In genomic region chr14:74109369-74109768, GRCh38 we compare ENCODE assay signal across 15 cellular contexts. TPM values are rescaled to one million over a fixed set of nuclear protein-coding genes. Genes with fewer than 3 reads are reported as not detected.
DNase-seq lines count a peak whose midpoint lies in the region; ATAC-seq, FAIRE-seq and TF ChIP-seq lines count a peak whose summit lies in the region.
"Had no signal": no experiment of that assay in that cellular context is flagged by ENCODE, and none has a peak within 500 bp of the region (broad histone marks: within the 10 kb centered on the region; RNA-seq: fewer than 3 reads in every experiment).

No MANE protein-coding gene starts in this region.

- H3K27ac Mint-ChIP-seq in activated CD8-positive, alpha-beta T cell treated with anti-CD3 and anti-CD28 coated beads, Interleukin-2, amount 10 ng/mL, durations not matched to agents 7 days and 5 days = no peak overlapping the region
- H3K27ac Mint-ChIP-seq: CD4-positive, alpha-beta memory T cell; GM23338 had no signal

- no peak overlapping the region for H3K4me3 Mint-ChIP-seq in activated CD8-positive, alpha-beta T cell treated with anti-CD3 and anti-CD28 coated beads, Interleukin-2, amount 10 ng/mL, durations not matched to agents 7 days and 5 days
- H3K4me3 Mint-ChIP-seq: CD4-positive, alpha-beta memory T cell; GM23338 had no signal

- no peaks in the 10 kb centered on the region for H3K4me1 ChIP-seq in small intestine (ENCODE audit: control insufficient read depth in 2 of 2, insufficient read depth in 1 of 2, low read depth in 1 of 2, low read length in 1 of 2)

- no peak overlapping the region for H3K27ac ChIP-seq in small intestine (ENCODE audit: low read depth in 1 of 2, low read length in 1 of 2)
- H3K27ac ChIP-seq: C4-2B had no signal

- peaks cover 16% of the 10 kb centered on the region for H3K36me3 Mint-ChIP-seq in activated CD8-positive, alpha-beta T cell treated with anti-CD3 and anti-CD28 coated beads, Interleukin-2, amount 10 ng/mL, durations not matched to agents 7 days and 5 days (ENCODE audit: low read depth)

- DNase-seq in choroid plexus epithelial cell (ENCODE audit: low read depth) = peak; percentile 1
- peak; percentile 10 for DNase-seq in fibroblast of the aortic adventitia (ENCODE audit: low read depth)
- no peak for DNase-seq in small intestine
- DNase-seq in activated CD8-positive, alpha-beta T cell treated with anti-CD3 and anti-CD28 coated beads, Interleukin-2, amount 10 ng/mL, durations not matched to agents 7 days and 5 days = no peak
- no peak for DNase-seq in RCC 7860 (ENCODE audit: low spot score)
- DNase-seq: Calu3; CD4-positive, alpha-beta memory T cell; DMS79 treated with DMSO at 0.1 percent for 48 hours; GF-D8; HCEC 1CT; IMR-90 had no signal

- H3K36me3 ChIP-seq in small intestine (ENCODE audit: control insufficient read depth in 2 of 2, insufficient read depth in 2 of 2, low read length in 2 of 2) = peaks cover 1 to 8% of the 10 kb centered on the region in 2 donors

- TF ChIP-seq CTCF in choroid plexus epithelial cell (conservative IDR thresholded peaks at IDR 0.05; ENCODE audit: low read depth, low read length) = no peak
- no peak for TF ChIP-seq CTCF in fibroblast of the aortic adventitia (IDR thresholded peaks at IDR 0.05; ENCODE audit: insufficient read depth, low read length)

- no peaks in the 10 kb centered on the region for H3K9me3 Mint-ChIP-seq in activated CD8-positive, alpha-beta T cell treated with anti-CD3 and anti-CD28 coated beads, Interleukin-2, amount 10 ng/mL, durations not matched to agents 7 days and 5 days (ENCODE audit: insufficient read depth)
- H3K9me3 Mint-ChIP-seq: CD4-positive, alpha-beta memory T cell; GM23338 had no signal

- POLR2A ChIA-PET in activated CD8-positive, alpha-beta T cell treated with anti-CD3 and anti-CD28 coated beads, Interleukin-2, amount 10 ng/mL, durations not matched to agents 7 days and 5 days (lab: Charles Lee) = no interaction called here

- H3K4me1 Mint-ChIP-seq in activated CD8-positive, alpha-beta T cell treated with anti-CD3 and anti-CD28 coated beads, Interleukin-2, amount 10 ng/mL, durations not matched to agents 7 days and 5 days (ENCODE audit: low read depth) = peaks cover 4% of the 10 kb centered on the region
- H3K4me1 Mint-ChIP-seq: CD4-positive, alpha-beta memory T cell; GM23338 had no signal

- H3K9me3 ChIP-seq in small intestine (ENCODE audit: control insufficient read depth, low read depth) = no peaks in the 10 kb centered on the region

- H3K27me3 Mint-ChIP-seq in activated CD8-positive, alpha-beta T cell treated with anti-CD3 and anti-CD28 coated beads, Interleukin-2, amount 10 ng/mL, durations not matched to agents 7 days and 5 days (ENCODE audit: low read depth) = no peaks in the 10 kb centered on the region
- H3K27me3 Mint-ChIP-seq: CD4-positive, alpha-beta memory T cell had no signal

- WGBS in small intestine, 3 donors = 78 to 100% (median 84%) methylated on average over 1 of the region's 1 CpG

- CTCF ChIA-PET in activated CD8-positive, alpha-beta T cell treated with anti-CD3 and anti-CD28 coated beads, Interleukin-2, amount 10 ng/mL, durations not matched to agents 7 days and 5 days (lab: Charles Lee) = interaction anchor here (0.6 to 1.8 kb wide), 2 partner anchors 101 to 143 kb away, joined by 3 to 6 read pairs; no protein-coding TSS in a partner anchor

- H3K27me3 ChIP-seq in small intestine (ENCODE audit: control insufficient read depth in 2 of 2, insufficient read depth in 2 of 2, low read length in 2 of 2) = no peaks in the 10 kb centered on the region

- peak; percentile 64 for FAIRE-seq in small intestine (lab: Jason Lieb, UNC)
- FAIRE-seq in RCC 7860 (lab: Jason Lieb, UNC) = no peak
- FAIRE-seq: H54 had no signal

- H3K4me3 ChIP-seq in choroid plexus epithelial cell (ENCODE audit: low read depth, low read length) (no peak overlapping the region), fibroblast of the aortic adventitia (ENCODE audit: low read depth, low read length) (no peak overlapping the region), small intestine (ENCODE audit: low read depth in 1 of 2, low read length in 2 of 2) (no peak overlapping the region)
- H3K4me3 ChIP-seq: GM23338 had no signal

- no peak for ATAC-seq in HG02840 (IDR thresholded peaks at IDR 0.05; ENCODE audit: low FRiP score, unreplicated experiment)
- ATAC-seq in activated CD8-positive, alpha-beta T cell treated with anti-CD3 and anti-CD28 coated beads, Interleukin-2, amount 10 ng/mL, durations not matched to agents 7 days and 5 days = no peak
- ATAC-seq: GM23338 had no signal

RNA-seq across cellular contexts. Expression of gene LIN52, which starts 24.6 kb away (rescaled TPM):
- 9.2 and 10.0 TPM in 2 replicates for total RNA-seq in fibroblast of the aortic adventitia (ENCODE audit: low replicate concordance)
- 10 to 100 TPM in 2 of 3 donors, 1 to 10 TPM in 1; 6.1 to 22.1 (median 11.3) TPM for polyA plus RNA-seq in small intestine
- total RNA-seq in activated CD8-positive, alpha-beta T cell treated with anti-CD3 and anti-CD28 coated beads, Interleukin-2, amount 10 ng/mL, durations not matched to agents 7 days and 5 days = 10 to 100 TPM; 14.9 to 15.2 TPM

RNA-seq across cellular contexts. Expression of gene ALDH6A1, which starts 25.1 kb away (rescaled TPM):
- total RNA-seq in fibroblast of the aortic adventitia (ENCODE audit: low replicate concordance) = 23.4 and 27.0 TPM in 2 replicates
- polyA plus RNA-seq in small intestine = 10 to 100 TPM; 15.8 to 56.4 (median 20.8) TPM
- total RNA-seq in activated CD8-positive, alpha-beta T cell treated with anti-CD3 and anti-CD28 coated beads, Interleukin-2, amount 10 ng/mL, durations not matched to agents 7 days and 5 days = 10 to 100 TPM; 13.0 to 14.2 TPM

Comparison
In these comparisons a context has a peak if more than half of its experiments do, and no peak if none do; other contexts are left out.
1. DNase-seq: peak in choroid plexus epithelial cell (single experiment) and fibroblast of the aortic adventitia (single experiment); none in small intestine (single experiment), activated CD8-positive, alpha-beta T cell treated with anti-CD3 and anti-CD28 coated beads, Interleukin-2, amount 10 ng/mL, durations not matched to agents 7 days and 5 days (single experiment) and RCC 7860 (single experiment).